ENCODE assay signal across 14 cellular contexts in genomic region chr4:38869511-38869910, GRCh38. TPM values are rescaled to one million over a fixed set of nuclear protein-coding genes. Genes with fewer than 3 reads are reported as not detected.
DNase-seq lines count a peak whose midpoint lies in the region; ATAC-seq, FAIRE-seq and TF ChIP-seq lines count a peak whose summit lies in the region.
"Had no signal": no experiment of that assay in that cellular context is flagged by ENCODE, and none has a peak within 500 bp of the region (broad histone marks: within the 10 kb centered on the region; RNA-seq: fewer than 3 reads in every experiment).

No MANE protein-coding gene starts in this region.

- H3K4me1 Mint-ChIP-seq in astrocyte (ENCODE audit: low read depth, unreplicated experiment), result peaks cover 37% of the 10 kb centered on the region
- H3K4me1 Mint-ChIP-seq: central memory CD8-positive, alpha-beta T cell had no signal

- peaks cover 8% of the 10 kb centered on the region for H3K36me3 Mint-ChIP-seq in astrocyte (ENCODE audit: low read depth, unreplicated experiment)

- TF ChIP-seq CTCF in astrocyte (IDR thresholded peaks at IDR 0.05; ENCODE audit: insufficient read depth, low read depth, low read length) (no peak), left lung (IDR thresholded peaks at IDR 0.05) (no peak), stomach (IDR thresholded peaks at IDR 0.05) (no peak)

- H3K4me3 ChIP-seq in astrocyte (ENCODE audit: insufficient read depth, low read depth, low read length) (peak overlapping the region; percentile 94), left lung (peak overlapping the region in 1 of 2 donors; percentile 72), stomach (peak overlapping the region in 3 of 4 donors; percentile 69 to 76 (median 69))

- H3K36me3 ChIP-seq in astrocyte (ENCODE audit: insufficient read depth, low read length) (peaks cover 29% of the 10 kb centered on the region), left lung (peaks cover 0 to 13% of the 10 kb centered on the region in 2 donors), stomach (peaks cover 0 to 10% (median 2%) of the 10 kb centered on the region in 4 donors)

- no peak for TF ChIP-seq EP300 in stomach (IDR thresholded peaks at IDR 0.05)

- WGBS in stomach, 5 donors, result 33 to 65% (median 59%) methylated on average over 2 of the region's 2 CpGs

- intact Hi-C loops in left lung (cut with DNase I) (loop anchor here in 1 of 2 donors (10.0 kb wide), 1 partner anchor 105 kb away; no protein-coding TSS in a partner anchor), stomach (cut with DNase I; ENCODE audit: low total_unique reads) (no loop called here)

- no peak for ATAC-seq in left lung
- no peak for ATAC-seq in GM18520 (IDR thresholded peaks at IDR 0.05; ENCODE audit: unreplicated experiment)
- ATAC-seq in GM18858 (IDR thresholded peaks at IDR 0.05; ENCODE audit: unreplicated experiment), result no peak
- no peak for ATAC-seq in GM21717 (IDR thresholded peaks at IDR 0.05; ENCODE audit: unreplicated experiment)

- H3K27ac ChIP-seq in astrocyte (ENCODE audit: low read depth, low read length) (peak overlapping the region; percentile 98), left lung (peak overlapping the region; percentile 87 to 95), stomach (peak overlapping the region; percentile 56 to 98 (median 96))

- H3K9me3 ChIP-seq in astrocyte (ENCODE audit: insufficient read depth, low read depth, low read length) (no peaks in the 10 kb centered on the region), left lung (no peaks in the 10 kb centered on the region), stomach (no peaks in the 10 kb centered on the region)

- no peaks in the 10 kb centered on the region for H3K27me3 Mint-ChIP-seq in astrocyte (ENCODE audit: low read depth, unreplicated experiment)
- H3K27me3 Mint-ChIP-seq: activated B cell treated with CpG ODN at 0.5 μM for 24 hours had no signal

- FAIRE-seq in astrocyte (lab: Jason Lieb, UNC), result peak; percentile 55

- H3K9ac ChIP-seq in astrocyte (ENCODE audit: low read length), result peak overlapping the region; percentile 100

- peak overlapping the region; percentile 98 for H3K4me2 ChIP-seq in astrocyte (ENCODE audit: low read length)

- peak; percentile 57 for DNase-seq in EL
- no peak for DNase-seq in astrocyte (ENCODE audit: low read depth)
- DNase-seq in left lung, result no peak
- no peak for DNase-seq in stomach
- DNase-seq in NK-92 (lab: John Stamatoyannopoulos, UW; ENCODE audit: unreplicated experiment), result no peak
- DNase-seq: activated B cell treated with CpG ODN at 0.5 μM for 24 hours; activated T-cell treated with anti-CD3 and anti-CD28 coated beads, Interleukin-2, amount 50 U/mL, for 24 hours; DND-41; MV-4-11; NCI-H446 had no signal

- H2AFZ ChIP-seq in astrocyte (ENCODE audit: low read depth, low read length), result no peak overlapping the region

- H3K9me3 Mint-ChIP-seq in astrocyte (ENCODE audit: unreplicated experiment), result no peaks in the 10 kb centered on the region
- H3K9me3 Mint-ChIP-seq: activated B cell treated with CpG ODN at 0.5 μM for 24 hours; activated T-cell treated with anti-CD3 and anti-CD28 coated beads, Interleukin-2, amount 50 U/mL, for 24 hours; central memory CD8-positive, alpha-beta T cell had no signal

- H3K27ac Mint-ChIP-seq in astrocyte (ENCODE audit: unreplicated experiment), result peak overlapping the region; percentile 96
- H3K27ac Mint-ChIP-seq: activated B cell treated with CpG ODN at 0.5 μM for 24 hours; activated T-cell treated with anti-CD3 and anti-CD28 coated beads, Interleukin-2, amount 50 U/mL, for 24 hours had no signal

- peaks cover 74% of the 10 kb centered on the region for H3K79me2 ChIP-seq in astrocyte (ENCODE audit: insufficient read depth, low read length)

- peak overlapping the region; percentile 94 for H3K4me3 Mint-ChIP-seq in astrocyte (ENCODE audit: unreplicated experiment)
- H3K4me3 Mint-ChIP-seq: activated T-cell treated with anti-CD3 and anti-CD28 coated beads, Interleukin-2, amount 50 U/mL, for 24 hours; central memory CD8-positive, alpha-beta T cell had no signal

- TF ChIP-seq POLR2A in stomach (IDR thresholded peaks at IDR 0.05), result no peak

- H3K27me3 ChIP-seq in astrocyte (ENCODE audit: insufficient read depth, low read length) (no peaks in the 10 kb centered on the region), left lung (no peaks in the 10 kb centered on the region), stomach (no peaks in the 10 kb centered on the region)

- H4K20me1 ChIP-seq in astrocyte (ENCODE audit: insufficient read depth, low read length), result peaks cover 41% of the 10 kb centered on the region

- H3K4me1 ChIP-seq in astrocyte (ENCODE audit: insufficient read depth, low read length) (peaks cover 45% of the 10 kb centered on the region), left lung (peaks cover 18 to 51% of the 10 kb centered on the region in 2 donors), stomach (peaks cover 30 to 81% (median 55%) of the 10 kb centered on the region in 4 donors)

RNA-seq across cellular contexts. Expression of gene FAM114A1, which starts 1.9 kb away (rescaled TPM):
- total RNA-seq in astrocyte (159 and 169 TPM in 2 replicates), left lung (10 to 100 TPM; 68.5 to 81.1 TPM), stomach (100 to 1,000 TPM in 2 of 5 donors, 10 to 100 TPM in 3; 23.2 to 149 (median 63.0) TPM)
- polyA plus RNA-seq in stomach, result 10 to 100 TPM; 10.4 to 35.6 (median 35.6) TPM

RNA-seq across cellular contexts. Expression of gene TLR6, which starts 12.9 kb away (rescaled TPM):
- total RNA-seq in astrocyte (3.1 and 3.8 TPM in 2 replicates), left lung (10 to 100 TPM in 1 of 2 donors, 1 to 10 TPM in 1; 6.6 to 18.1 TPM), stomach (10 to 100 TPM in 1 of 5 donors, 1 to 10 TPM in 2, not detected in 2; 3.3 to 29.0 (median 4.3) TPM)
- polyA plus RNA-seq in stomach, result under 1 TPM; 0.19 to 0.46 (median 0.23) TPM
